8 cellular contexts compared by ENCODE assay signal in genomic region chr17:7237761-7238417, GRCh38. TPM values are rescaled to one million over a fixed set of nuclear protein-coding genes. Genes with fewer than 3 reads are reported as not detected.
DNase-seq lines count a peak whose midpoint lies in the region; TF ChIP-seq lines count a peak whose summit lies in the region.

No MANE protein-coding gene starts in this region.

- dilution Hi-C loops in mammary epithelial cell (cut with HindIII; ENCODE audit: low sequenced_read_pairs) = no loop called here

- peak overlapping the region; percentile 98 for H3K9ac ChIP-seq in Loucy (ENCODE audit: low read depth, low read length, poor library complexity, severe bottlenecking)
- no peak overlapping the region for H3K9ac ChIP-seq in mammary epithelial cell (ENCODE audit: insufficient read depth, low read length)

- CTCF ChIA-PET in mammary epithelial cell (lab: Charles Lee; ENCODE audit: low non-redundant PET) = no interaction called here

- peaks cover 9% of the 10 kb centered on the region for H3F3A ChIP-seq in Loucy (ENCODE audit: low read depth)

- peaks cover 75% of the 10 kb centered on the region for H3K79me2 ChIP-seq in Loucy (ENCODE audit: insufficient read depth, low read length)
- peaks cover 86% of the 10 kb centered on the region for H3K79me2 ChIP-seq in mammary epithelial cell (ENCODE audit: insufficient read depth, low read length)

- H3K27ac ChIP-seq in mammary epithelial cell (ENCODE audit: insufficient read depth, low read depth, low read length) = peak overlapping the region; percentile 0

- intact Hi-C loops in mammary epithelial cell (cut with micrococcal nuclease) = loop anchor here (2.0 kb wide), 1 partner anchor 335 kb away; no protein-coding TSS in a partner anchor

- no TSS peak for BruUV-seq in mammary epithelial cell (replicated peaks; lab: Mats Ljungman, UMichigan)

- TF ChIP-seq CTCF in Loucy (conservative IDR thresholded peaks at IDR 0.05; ENCODE audit: low read length) = no peak
- TF ChIP-seq CTCF in WI38 (IDR thresholded peaks at IDR 0.05; ENCODE audit: low read depth, low read length) = no peak
- no peak for TF ChIP-seq CTCF in mammary epithelial cell (conservative IDR thresholded peaks at IDR 0.05 in 1 of 2, IDR thresholded peaks at IDR 0.05 in 1 of 2; ENCODE audit: extremely low read depth in 1 of 2, insufficient read depth in 1 of 2, low read depth in 1 of 2, low read length in 2 of 2)

- DNase-seq in GDM1 (lab: John Stamatoyannopoulos, UW) (peak; percentile 53), mammary epithelial cell (peak; percentile 45), islet precursor cell (peak; percentile 80), GOT3 (lab: John Stamatoyannopoulos, UW) (no peak), cerebellar nuclear complex (lab: John Stamatoyannopoulos, UW) (no peak)
- DNase-seq in stimulated activated CD4-positive, alpha-beta T cell treated with anti-CD3 and anti-CD28 coated beads, Interleukin-15, amount 100 ng/mL, for 1 hour (ENCODE audit: low read depth in 1 of 2, low spot score in 1 of 2) = peak; percentile 70 to 84

- H4K20me1 ChIP-seq in Loucy (ENCODE audit: insufficient read depth, low read length, poor library complexity, severe bottlenecking) (peaks cover 34% of the 10 kb centered on the region), mammary epithelial cell (ENCODE audit: insufficient read depth, low read length) (no peaks in the 10 kb centered on the region)

- peaks cover 40% of the 10 kb centered on the region for H3K4me1 ChIP-seq in Loucy (ENCODE audit: insufficient read depth, low read length, poor library complexity, severe bottlenecking)
- H3K4me1 ChIP-seq in mammary epithelial cell (ENCODE audit: insufficient read depth, low read length) = peaks cover 41% of the 10 kb centered on the region

- H3K36me3 ChIP-seq in Loucy (ENCODE audit: insufficient read depth, low read length) (peaks cover 18% of the 10 kb centered on the region; the same call in 1 of the 2 replicates), mammary epithelial cell (ENCODE audit: insufficient read depth, low read length) (peaks cover 11% of the 10 kb centered on the region)

- no peaks in the 10 kb centered on the region for H3K9me2 ChIP-seq in Loucy (replicated peaks; ENCODE audit: low read depth, low read length)

- H3K4me2 ChIP-seq in Loucy (ENCODE audit: low read depth, low read length, poor library complexity, severe bottlenecking) = peak overlapping the region; percentile 72
- H3K4me2 ChIP-seq in mammary epithelial cell (ENCODE audit: insufficient read depth, low read depth, low read length) = peak overlapping the region; percentile 80

- H3K27me3 ChIP-seq in Loucy (ENCODE audit: insufficient read depth, low read length, poor library complexity, severe bottlenecking) (peaks cover 5% of the 10 kb centered on the region), mammary epithelial cell (ENCODE audit: insufficient read depth, low read length) (no peaks in the 10 kb centered on the region)

- H3K4me3 ChIP-seq in Loucy (ENCODE audit: low read length, poor library complexity, severe bottlenecking) = peak overlapping the region; percentile 96
- H3K4me3 ChIP-seq in WI38 (ENCODE audit: low read depth, low read length) = peak overlapping the region; percentile 99
- peak overlapping the region; percentile 41 to 90 (median 84) for H3K4me3 ChIP-seq in mammary epithelial cell (replicated peaks in 1 of 3; ENCODE audit: insufficient read depth in 1 of 3, low read depth in 2 of 3, low read length in 3 of 3)

- WGBS in mammary epithelial cell (ENCODE audit: low coverage, missing lambda C conversion rate) = no CpG with 5 or more reads among the region's 73 CpGs

- in situ Hi-C loops in mammary epithelial cell (cut with MboI; ENCODE audit: low sequenced_read_pairs in 2 of 2) = no loop called here

- H3K9me3 ChIP-seq in Loucy (ENCODE audit: insufficient read depth, low read depth, low read length) = no peaks in the 10 kb centered on the region
- no peaks in the 10 kb centered on the region for H3K9me3 ChIP-seq in mammary epithelial cell (replicated peaks; ENCODE audit: insufficient read depth, low read length)

- H2AFZ ChIP-seq in Loucy (ENCODE audit: low read length) = peak overlapping the region; percentile 43
- H2AFZ ChIP-seq in mammary epithelial cell (ENCODE audit: low read depth, low read length) = peak overlapping the region; percentile 34

RNA-seq across cellular contexts. Expression of gene PHF23, which starts 1.4 kb away (rescaled TPM):
- total RNA-seq in mammary epithelial cell = 10 to 100 TPM; 36.7 to 53.6 TPM
- polyA plus RNA-seq in mammary epithelial cell = 39.8 TPM
- 26.2 TPM for polyA minus RNA-seq in mammary epithelial cell

RNA-seq across cellular contexts. Expression of gene DVL2, which starts 3.6 kb away (rescaled TPM):
- total RNA-seq in mammary epithelial cell = 10 to 100 TPM; 43.6 to 48.0 TPM
- polyA plus RNA-seq in mammary epithelial cell = 7.9 TPM
- 44.2 TPM for polyA minus RNA-seq in mammary epithelial cell

RNA-seq across cellular contexts. Expression of gene GABARAP, which starts 4.4 kb away (rescaled TPM):
- 100 to 1,000 TPM; 116 to 204 TPM for total RNA-seq in mammary epithelial cell
- polyA plus RNA-seq in mammary epithelial cell = 326 TPM
- 296 TPM for polyA minus RNA-seq in mammary epithelial cell

RNA-seq across cellular contexts. Expression of gene CTDNEP1, which starts 13.6 kb away (rescaled TPM):
- total RNA-seq in mammary epithelial cell = 100 to 1,000 TPM in 1 of 2 donors, 10 to 100 TPM in 1; 28.2 to 122 TPM
- polyA plus RNA-seq in mammary epithelial cell = 110 TPM
- polyA minus RNA-seq in mammary epithelial cell = 263 TPM

RNA-seq across cellular contexts. Expression of gene ELP5, which starts 14.1 kb away (rescaled TPM):
- 10 to 100 TPM; 18.8 to 52.0 TPM for total RNA-seq in mammary epithelial cell
- polyA plus RNA-seq in mammary epithelial cell = 39.3 TPM
- polyA minus RNA-seq in mammary epithelial cell = 46.8 TPM

Comparison
In these comparisons a context has a peak if more than half of its experiments do, and no peak if none do; other contexts are left out.
1. DNase-seq: peak in GDM1 (single experiment), mammary epithelial cell (single experiment), islet precursor cell (single experiment) and stimulated activated CD4-positive, alpha-beta T cell treated with anti-CD3 and anti-CD28 coated beads, Interleukin-15, amount 100 ng/mL, for 1 hour (2 of 2); none in GOT3 (single experiment) and cerebellar nuclear complex (0 of 2).
2. Peak in every context shown above with its lines, with median percentiles within 50 percentile points of each other: H3K4me3 ChIP-seq.